In the genomic region with DNA sequence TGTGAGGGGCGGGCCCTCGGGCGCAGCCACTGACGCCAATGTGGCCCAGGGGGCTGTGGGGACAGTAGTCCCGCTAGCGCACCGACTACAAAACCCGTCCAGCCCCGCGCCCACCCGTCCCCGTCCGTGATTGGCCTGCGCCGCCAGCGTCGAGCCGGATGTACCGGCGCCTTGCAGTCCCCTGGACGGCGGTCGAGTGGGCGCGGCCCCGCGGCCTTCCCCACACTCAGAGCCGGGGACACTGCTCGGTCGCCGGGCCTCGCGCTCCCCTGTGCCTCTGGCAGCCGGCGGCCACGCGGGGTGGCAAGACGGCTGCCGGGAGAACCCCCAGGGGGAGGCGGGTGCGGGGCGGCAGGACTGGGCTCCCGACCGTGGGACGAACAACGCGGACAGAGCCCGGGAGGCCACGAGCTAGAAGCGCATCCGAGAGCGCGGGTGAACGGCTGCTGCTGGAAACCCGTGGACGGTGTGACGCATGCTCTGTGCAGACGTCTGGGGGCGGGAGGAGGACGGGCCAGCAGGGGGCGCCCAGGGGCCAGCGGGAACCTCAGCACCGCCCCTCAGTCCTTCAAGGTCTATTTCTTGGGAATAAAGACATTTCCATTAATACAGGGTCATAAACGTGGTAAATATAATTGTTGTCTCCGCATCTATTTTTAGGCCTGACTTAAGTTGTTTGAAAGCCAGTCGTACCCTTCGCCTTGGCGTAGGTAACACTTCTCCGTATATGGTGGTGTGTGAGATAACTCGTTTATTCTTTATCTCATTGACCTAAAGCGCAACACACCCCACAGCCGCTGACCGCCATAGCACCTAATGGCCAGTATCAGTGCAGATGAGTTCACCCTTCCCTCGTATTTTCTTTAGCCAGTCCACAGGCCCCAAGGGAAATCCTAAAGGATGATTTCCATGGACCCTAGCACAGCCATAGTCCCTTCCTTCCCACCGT, we compare ENCODE assay signal across 1 cellular context.
TF ChIP-seq lines count a peak whose summit lies in the region.

No MANE protein-coding gene starts in this region.

TF ChIP-seq in K562, 482 proteins besides CTCF, POLR2A, EP300 and RAD21 (continued from another document and continues in another):
- TF ChIP-seq, protein P1, sequence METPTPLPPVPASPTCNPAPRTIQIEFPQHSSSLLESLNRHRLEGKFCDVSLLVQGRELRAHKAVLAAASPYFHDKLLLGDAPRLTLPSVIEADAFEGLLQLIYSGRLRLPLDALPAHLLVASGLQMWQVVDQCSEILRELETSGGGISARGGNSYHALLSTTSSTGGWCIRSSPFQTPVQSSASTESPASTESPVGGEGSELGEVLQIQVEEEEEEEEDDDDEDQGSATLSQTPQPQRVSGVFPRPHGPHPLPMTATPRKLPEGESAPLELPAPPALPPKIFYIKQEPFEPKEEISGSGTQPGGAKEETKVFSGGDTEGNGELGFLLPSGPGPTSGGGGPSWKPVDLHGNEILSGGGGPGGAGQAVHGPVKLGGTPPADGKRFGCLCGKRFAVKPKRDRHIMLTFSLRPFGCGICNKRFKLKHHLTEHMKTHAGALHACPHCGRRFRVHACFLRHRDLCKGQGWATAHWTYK (CRISPR knock-in tag; IDR thresholded peaks at IDR 0.05), result peak; percentile 78; the same call in 1 of the 2 replicates
- TF ChIP-seq CREBBP (IDR thresholded peaks at IDR 0.05; ENCODE audit: low read depth, low read length) (no peak), MTA3 (IDR thresholded peaks at IDR 0.05; ENCODE audit: borderline replicate concordance) (peak; percentile 89; the same call in 1 of the 2 replicates), ZNF263 (CRISPR knock-in tag; IDR thresholded peaks at IDR 0.05; ENCODE audit: borderline replicate concordance) (0 out of 2 replicates have a peak, but pooled peaks have one; percentile 21), RBM34 (IDR thresholded peaks at IDR 0.05; ENCODE audit: borderline replicate concordance, insufficient read depth, low read length) (peak; percentile 96; the same call in 1 of the 2 replicates), KLF13 (tag; IDR thresholded peaks at IDR 0.05; ENCODE audit: borderline replicate concordance, low read depth) (peak; percentile 85), SIX5 (IDR thresholded peaks at IDR 0.05; ENCODE audit: borderline replicate concordance in 1 of 2, insufficient read depth in 1 of 2, low read depth in 1 of 2, low read length in 2 of 2) (peak; percentile 89 to 91; a peak in 3 of 4 replicates), HNRNPK (IDR thresholded peaks at IDR 0.05; ENCODE audit: low read depth, low read length, poor library complexity, severe bottlenecking) (no peak), SMARCC2 (IDR thresholded peaks at IDR 0.05; ENCODE audit: low read depth) (no peak), ZNF696 (CRISPR knock-in tag; conservative IDR thresholded peaks at IDR 0.05) (no peak), NBN (IDR thresholded peaks at IDR 0.05; ENCODE audit: low read depth) (0 out of 2 replicates have a peak, but pooled peaks have one; percentile 26), MTF1 (CRISPR knock-in tag; IDR thresholded peaks at IDR 0.05; ENCODE audit: borderline replicate concordance) (no peak), KDM2B (CRISPR knock-in tag; IDR thresholded peaks at IDR 0.05) (peak; percentile 31; the same call in 1 of the 2 replicates), ZNF197 (CRISPR knock-in tag; IDR thresholded peaks at IDR 0.05; ENCODE audit: low read depth) (peak; percentile 73; the same call in 1 of the 2 replicates), TSC22D4 (tag; IDR thresholded peaks at IDR 0.05) (no peak), CREM (IDR thresholded peaks at IDR 0.05; ENCODE audit: low read depth) (peak; percentile 99), YY1 (IDR thresholded peaks at IDR 0.05; ENCODE audit: borderline replicate concordance in 1 of 3, control insufficient read depth in 1 of 3, extremely low read depth in 1 of 3, insufficient read depth in 3 of 3, insufficient read length in 1 of 3, insufficient replicate concordance in 2 of 3, low read depth in 1 of 3, low read length in 2 of 3) (peak in 2 of 3 experiments; percentile 10 to 66), IFI16 (CRISPR knock-in tag; IDR thresholded peaks at IDR 0.05) (no peak), POLR3A (IDR thresholded peaks at IDR 0.05; ENCODE audit: borderline replicate concordance, extremely low read depth, insufficient read depth, insufficient read length) (no peak), ZNF316 (IDR thresholded peaks at IDR 0.05) (peak; percentile 27), KAT8 (IDR thresholded peaks at IDR 0.05; ENCODE audit: low read depth) (no peak), KLF6 (CRISPR knock-in tag; IDR thresholded peaks at IDR 0.05; ENCODE audit: borderline replicate concordance) (no peak; the same call in 1 of the 2 replicates), EGR1 (conservative IDR thresholded peaks at IDR 0.05) (peak; percentile 95), NCOA6 (IDR thresholded peaks at IDR 0.05) (peak; percentile 96)
- TF ChIP-seq, protein P2, sequence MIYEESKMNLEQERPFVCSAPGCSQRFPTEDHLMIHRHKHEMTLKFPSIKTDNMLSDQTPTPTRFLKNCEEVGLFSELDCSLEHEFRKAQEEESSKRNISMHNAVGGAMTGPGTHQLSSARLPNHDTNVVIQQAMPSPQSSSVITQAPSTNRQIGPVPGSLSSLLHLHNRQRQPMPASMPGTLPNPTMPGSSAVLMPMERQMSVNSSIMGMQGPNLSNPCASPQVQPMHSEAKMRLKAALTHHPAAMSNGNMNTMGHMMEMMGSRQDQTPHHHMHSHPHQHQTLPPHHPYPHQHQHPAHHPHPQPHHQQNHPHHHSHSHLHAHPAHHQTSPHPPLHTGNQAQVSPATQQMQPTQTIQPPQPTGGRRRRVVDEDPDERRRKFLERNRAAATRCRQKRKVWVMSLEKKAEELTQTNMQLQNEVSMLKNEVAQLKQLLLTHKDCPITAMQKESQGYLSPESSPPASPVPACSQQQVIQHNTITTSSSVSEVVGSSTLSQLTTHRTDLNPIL (CRISPR knock-in tag; IDR thresholded peaks at IDR 0.05), result no peak
- TF ChIP-seq, protein P3, sequence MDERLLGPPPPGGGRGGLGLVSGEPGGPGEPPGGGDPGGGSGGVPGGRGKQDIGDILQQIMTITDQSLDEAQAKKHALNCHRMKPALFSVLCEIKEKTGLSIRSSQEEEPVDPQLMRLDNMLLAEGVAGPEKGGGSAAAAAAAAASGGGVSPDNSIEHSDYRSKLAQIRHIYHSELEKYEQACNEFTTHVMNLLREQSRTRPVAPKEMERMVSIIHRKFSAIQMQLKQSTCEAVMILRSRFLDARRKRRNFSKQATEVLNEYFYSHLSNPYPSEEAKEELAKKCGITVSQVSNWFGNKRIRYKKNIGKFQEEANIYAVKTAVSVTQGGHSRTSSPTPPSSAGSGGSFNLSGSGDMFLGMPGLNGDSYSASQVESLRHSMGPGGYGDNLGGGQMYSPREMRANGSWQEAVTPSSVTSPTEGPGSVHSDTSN (CRISPR knock-in tag; IDR thresholded peaks at IDR 0.05; ENCODE audit: low read depth), result no peak
- TF ChIP-seq, protein P3 (tag; conservative IDR thresholded peaks at IDR 0.05; ENCODE audit: low read depth), result no peak
- TF ChIP-seq, protein P4, sequence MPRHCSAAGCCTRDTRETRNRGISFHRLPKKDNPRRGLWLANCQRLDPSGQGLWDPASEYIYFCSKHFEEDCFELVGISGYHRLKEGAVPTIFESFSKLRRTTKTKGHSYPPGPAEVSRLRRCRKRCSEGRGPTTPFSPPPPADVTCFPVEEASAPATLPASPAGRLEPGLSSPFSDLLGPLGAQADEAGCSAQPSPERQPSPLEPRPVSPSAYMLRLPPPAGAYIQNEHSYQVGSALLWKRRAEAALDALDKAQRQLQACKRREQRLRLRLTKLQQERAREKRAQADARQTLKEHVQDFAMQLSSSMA (CRISPR knock-in tag; IDR thresholded peaks at IDR 0.05), result no peak
- TF ChIP-seq, protein P5, sequence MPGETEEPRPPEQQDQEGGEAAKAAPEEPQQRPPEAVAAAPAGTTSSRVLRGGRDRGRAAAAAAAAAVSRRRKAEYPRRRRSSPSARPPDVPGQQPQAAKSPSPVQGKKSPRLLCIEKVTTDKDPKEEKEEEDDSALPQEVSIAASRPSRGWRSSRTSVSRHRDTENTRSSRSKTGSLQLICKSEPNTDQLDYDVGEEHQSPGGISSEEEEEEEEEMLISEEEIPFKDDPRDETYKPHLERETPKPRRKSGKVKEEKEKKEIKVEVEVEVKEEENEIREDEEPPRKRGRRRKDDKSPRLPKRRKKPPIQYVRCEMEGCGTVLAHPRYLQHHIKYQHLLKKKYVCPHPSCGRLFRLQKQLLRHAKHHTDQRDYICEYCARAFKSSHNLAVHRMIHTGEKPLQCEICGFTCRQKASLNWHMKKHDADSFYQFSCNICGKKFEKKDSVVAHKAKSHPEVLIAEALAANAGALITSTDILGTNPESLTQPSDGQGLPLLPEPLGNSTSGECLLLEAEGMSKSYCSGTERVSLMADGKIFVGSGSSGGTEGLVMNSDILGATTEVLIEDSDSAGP (CRISPR knock-in tag; IDR thresholded peaks at IDR 0.05), result 0 out of 2 replicates have a peak, but pooled peaks have one; percentile 42
- TF ChIP-seq, protein P6, sequence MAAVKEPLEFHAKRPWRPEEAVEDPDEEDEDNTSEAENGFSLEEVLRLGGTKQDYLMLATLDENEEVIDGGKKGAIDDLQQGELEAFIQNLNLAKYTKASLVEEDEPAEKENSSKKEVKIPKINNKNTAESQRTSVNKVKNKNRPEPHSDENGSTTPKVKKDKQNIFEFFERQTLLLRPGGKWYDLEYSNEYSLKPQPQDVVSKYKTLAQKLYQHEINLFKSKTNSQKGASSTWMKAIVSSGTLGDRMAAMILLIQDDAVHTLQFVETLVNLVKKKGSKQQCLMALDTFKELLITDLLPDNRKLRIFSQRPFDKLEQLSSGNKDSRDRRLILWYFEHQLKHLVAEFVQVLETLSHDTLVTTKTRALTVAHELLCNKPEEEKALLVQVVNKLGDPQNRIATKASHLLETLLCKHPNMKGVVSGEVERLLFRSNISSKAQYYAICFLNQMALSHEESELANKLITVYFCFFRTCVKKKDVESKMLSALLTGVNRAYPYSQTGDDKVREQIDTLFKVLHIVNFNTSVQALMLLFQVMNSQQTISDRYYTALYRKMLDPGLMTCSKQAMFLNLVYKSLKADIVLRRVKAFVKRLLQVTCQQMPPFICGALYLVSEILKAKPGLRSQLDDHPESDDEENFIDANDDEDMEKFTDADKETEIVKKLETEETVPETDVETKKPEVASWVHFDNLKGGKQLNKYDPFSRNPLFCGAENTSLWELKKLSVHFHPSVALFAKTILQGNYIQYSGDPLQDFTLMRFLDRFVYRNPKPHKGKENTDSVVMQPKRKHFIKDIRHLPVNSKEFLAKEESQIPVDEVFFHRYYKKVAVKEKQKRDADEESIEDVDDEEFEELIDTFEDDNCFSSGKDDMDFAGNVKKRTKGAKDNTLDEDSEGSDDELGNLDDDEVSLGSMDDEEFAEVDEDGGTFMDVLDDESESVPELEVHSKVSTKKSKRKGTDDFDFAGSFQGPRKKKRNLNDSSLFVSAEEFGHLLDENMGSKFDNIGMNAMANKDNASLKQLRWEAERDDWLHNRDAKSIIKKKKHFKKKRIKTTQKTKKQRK (IDR thresholded peaks at IDR 0.05; ENCODE audit: borderline replicate concordance, low read depth, low read length), result 0 out of 2 replicates have a peak, but pooled peaks have one; percentile 12
- TF ChIP-seq, protein P7, sequence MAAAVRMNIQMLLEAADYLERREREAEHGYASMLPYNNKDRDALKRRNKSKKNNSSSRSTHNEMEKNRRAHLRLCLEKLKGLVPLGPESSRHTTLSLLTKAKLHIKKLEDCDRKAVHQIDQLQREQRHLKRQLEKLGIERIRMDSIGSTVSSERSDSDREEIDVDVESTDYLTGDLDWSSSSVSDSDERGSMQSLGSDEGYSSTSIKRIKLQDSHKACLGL (CRISPR knock-in tag; IDR thresholded peaks at IDR 0.05; ENCODE audit: borderline replicate concordance, poor library complexity, severe bottlenecking), result peak; percentile 36
- TF ChIP-seq, protein P8, sequence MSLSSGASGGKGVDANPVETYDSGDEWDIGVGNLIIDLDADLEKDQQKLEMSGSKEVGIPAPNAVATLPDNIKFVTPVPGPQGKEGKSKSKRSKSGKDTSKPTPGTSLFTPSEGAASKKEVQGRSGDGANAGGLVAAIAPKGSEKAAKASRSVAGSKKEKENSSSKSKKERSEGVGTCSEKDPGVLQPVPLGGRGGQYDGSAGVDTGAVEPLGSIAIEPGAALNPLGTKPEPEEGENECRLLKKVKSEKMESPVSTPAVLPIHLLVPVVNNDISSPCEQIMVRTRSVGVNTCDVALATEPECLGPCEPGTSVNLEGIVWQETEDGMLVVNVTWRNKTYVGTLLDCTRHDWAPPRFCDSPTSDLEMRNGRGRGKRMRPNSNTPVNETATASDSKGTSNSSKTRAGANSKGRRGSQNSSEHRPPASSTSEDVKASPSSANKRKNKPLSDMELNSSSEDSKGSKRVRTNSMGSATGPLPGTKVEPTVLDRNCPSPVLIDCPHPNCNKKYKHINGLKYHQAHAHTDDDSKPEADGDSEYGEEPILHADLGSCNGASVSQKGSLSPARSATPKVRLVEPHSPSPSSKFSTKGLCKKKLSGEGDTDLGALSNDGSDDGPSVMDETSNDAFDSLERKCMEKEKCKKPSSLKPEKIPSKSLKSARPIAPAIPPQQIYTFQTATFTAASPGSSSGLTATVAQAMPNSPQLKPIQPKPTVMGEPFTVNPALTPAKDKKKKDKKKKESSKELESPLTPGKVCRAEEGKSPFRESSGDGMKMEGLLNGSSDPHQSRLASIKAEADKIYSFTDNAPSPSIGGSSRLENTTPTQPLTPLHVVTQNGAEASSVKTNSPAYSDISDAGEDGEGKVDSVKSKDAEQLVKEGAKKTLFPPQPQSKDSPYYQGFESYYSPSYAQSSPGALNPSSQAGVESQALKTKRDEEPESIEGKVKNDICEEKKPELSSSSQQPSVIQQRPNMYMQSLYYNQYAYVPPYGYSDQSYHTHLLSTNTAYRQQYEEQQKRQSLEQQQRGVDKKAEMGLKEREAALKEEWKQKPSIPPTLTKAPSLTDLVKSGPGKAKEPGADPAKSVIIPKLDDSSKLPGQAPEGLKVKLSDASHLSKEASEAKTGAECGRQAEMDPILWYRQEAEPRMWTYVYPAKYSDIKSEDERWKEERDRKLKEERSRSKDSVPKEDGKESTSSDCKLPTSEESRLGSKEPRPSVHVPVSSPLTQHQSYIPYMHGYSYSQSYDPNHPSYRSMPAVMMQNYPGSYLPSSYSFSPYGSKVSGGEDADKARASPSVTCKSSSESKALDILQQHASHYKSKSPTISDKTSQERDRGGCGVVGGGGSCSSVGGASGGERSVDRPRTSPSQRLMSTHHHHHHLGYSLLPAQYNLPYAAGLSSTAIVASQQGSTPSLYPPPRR (CRISPR knock-in tag; IDR thresholded peaks at IDR 0.05; ENCODE audit: borderline replicate concordance), result no peak
- TF ChIP-seq, protein P9, sequence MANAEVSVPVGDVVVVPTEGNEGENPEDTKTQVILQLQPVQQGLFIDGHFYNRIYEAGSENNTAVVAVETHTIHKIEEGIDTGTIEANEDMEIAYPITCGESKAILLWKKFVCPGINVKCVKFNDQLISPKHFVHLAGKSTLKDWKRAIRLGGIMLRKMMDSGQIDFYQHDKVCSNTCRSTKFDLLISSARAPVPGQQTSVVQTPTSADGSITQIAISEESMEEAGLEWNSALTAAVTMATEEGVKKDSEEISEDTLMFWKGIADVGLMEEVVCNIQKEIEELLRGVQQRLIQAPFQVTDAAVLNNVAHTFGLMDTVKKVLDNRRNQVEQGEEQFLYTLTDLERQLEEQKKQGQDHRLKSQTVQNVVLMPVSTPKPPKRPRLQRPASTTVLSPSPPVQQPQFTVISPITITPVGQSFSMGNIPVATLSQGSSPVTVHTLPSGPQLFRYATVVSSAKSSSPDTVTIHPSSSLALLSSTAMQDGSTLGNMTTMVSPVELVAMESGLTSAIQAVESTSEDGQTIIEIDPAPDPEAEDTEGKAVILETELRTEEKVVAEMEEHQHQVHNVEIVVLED (CRISPR knock-in tag; IDR thresholded peaks at IDR 0.05), result no peak
